In genomic region chr12:11987906-11988305, GRCh38 we compare ENCODE assay signal across 35 cellular contexts.
"Had no signal": no experiment of that assay in that cellular context is flagged by ENCODE, and none has a peak within 500 bp of the region (broad histone marks: within the 10 kb centered on the region; RNA-seq: fewer than 3 reads in every experiment).

No MANE protein-coding gene starts in this region.

- H3K4me3 ChIP-seq: MG63 had no signal

- DNase-seq: Kasumi-1, MG63, MM.1S, MV-4-11, NCI-H1048, NCI-H1092, NCI-H1092 treated with DMSO at 0.1 percent for 48 hours, NCI-H1105, NCI-H1105 treated with DMSO at 0.1 percent for 48 hours, NCI-H1417, NCI-H1417 treated with DMSO at 0.1 percent for 48 hours, NCI-H1436, NCI-H1436 treated with DMSO at 0.1 percent for 48 hours, NCI-H146, NCI-H1694, NCI-H1694 treated with DMSO at 0.1 percent for 48 hours, NCI-H187, NCI-H187 treated with DMSO at 0.1 percent for 48 hours, NCI-H1930, NCI-H2029, NCI-H2029 treated with DMSO at 0.1 percent for 48 hours, NCI-H2081, NCI-H2081 treated with DMSO at 0.1 percent for 48 hours, NCI-H2107, NCI-H2171, NCI-H2171 treated with DMSO at 0.1 percent for 48 hours, NCI-H2227 treated with DMSO at 0.1 percent for 48 hours, NCI-H226, NCI-H345, NCI-H446, NCI-H446 treated with DMSO at 0.1 percent for 48 hours, NCI-H510A, NCI-H510A treated with DMSO at 0.1 percent for 48 hours, NCI-H524, NCI-H524 treated with DMSO at 0.1 percent for 48 hours had no signal

- H3K9me3 ChIP-seq: MG63 had no signal

- H3K36me3 ChIP-seq: MG63 had no signal

- H3K27me3 ChIP-seq: MG63 had no signal
